In genomic region chr5:141747152-141747640, GRCh38 we compare ENCODE assay signal across 8 cellular contexts.
DNase-seq lines count a peak whose midpoint lies in the region; ATAC-seq and TF ChIP-seq lines count a peak whose summit lies in the region.

No MANE protein-coding gene starts in this region.

- H4K20me1 ChIP-seq in Karpas-422 (ENCODE audit: insufficient read depth, low read depth, low read length): no peaks in the 10 kb centered on the region

- POLR2A ChIA-PET in RWPE1 (lab: Yijun Ruan, JAX; ENCODE audit: low non-redundant PET): interaction anchor here (0.6 to 0.7 kb wide), 2 partner anchors 37 to 128 kb away, joined by 4 to 6 read pairs; no protein-coding TSS in a partner anchor

- H3K9me3 ChIP-seq in Karpas-422 (ENCODE audit: low read length): no peaks in the 10 kb centered on the region
- H3K9me3 ChIP-seq in parathyroid adenoma (ENCODE audit: control insufficient read depth, low read length): no peaks in the 10 kb centered on the region

- H2AFZ ChIP-seq in Karpas-422 (ENCODE audit: low read length) (no peak overlapping the region), parathyroid adenoma (peak overlapping the region; percentile 77)

- H3K36me3 Mint-ChIP-seq in natural killer cell treated with Interleukin-12 subunit alpha and Interleukin-12 subunit beta and Interleukin-15 and Interleukin-18, amount 100 ng/mL, for 72 hours: no peaks in the 10 kb centered on the region

- H3K27ac Mint-ChIP-seq in natural killer cell treated with Interleukin-12 subunit alpha and Interleukin-12 subunit beta and Interleukin-15 and Interleukin-18, amount 100 ng/mL, for 72 hours: no peak overlapping the region

- H3K4me1 Mint-ChIP-seq in natural killer cell treated with Interleukin-12 subunit alpha and Interleukin-12 subunit beta and Interleukin-15 and Interleukin-18, amount 100 ng/mL, for 72 hours (ENCODE audit: low read depth in 2 of 2): no peaks in the 10 kb centered on the region

- CTCF ChIA-PET in RWPE1 (lab: Yijun Ruan, JAX): interaction anchor here (0.7 to 1.4 kb wide), 5 partner anchors 11 to 214 kb away, joined by 3 to 4 read pairs (median 3); partner anchors contain the start of gene PCDH1

- in situ Hi-C loops in Caki2 (cut with HindIII; ENCODE audit: low pct_unique_long_range_greater_than_20kb, low sequenced_read_pairs): no loop called here

- H3K36me3 ChIP-seq in Karpas-422 (ENCODE audit: insufficient read depth, low read length): no peaks in the 10 kb centered on the region
- no peaks in the 10 kb centered on the region for H3K36me3 ChIP-seq in parathyroid adenoma (ENCODE audit: control insufficient read depth, insufficient read depth, low read length)

- peak overlapping the region; percentile 68 for H3K9ac ChIP-seq in Karpas-422 (ENCODE audit: low read length)
- H3K9ac ChIP-seq in parathyroid adenoma: no peak overlapping the region

- peaks cover 43 to 69% of the 10 kb centered on the region in 2 donors for H3K27me3 Mint-ChIP-seq in natural killer cell treated with Interleukin-12 subunit alpha and Interleukin-12 subunit beta and Interleukin-15 and Interleukin-18, amount 100 ng/mL, for 72 hours

- DNase-seq in Caki2 (ENCODE audit: low read depth): peak; percentile 87
- peak; percentile 95 for DNase-seq in Karpas-422
- peak; percentile 65 for DNase-seq in RWPE1 (ENCODE audit: low spot score)
- DNase-seq in fibroblast of villous mesenchyme (ENCODE audit: low read depth): peak; percentile 20
- no peak for DNase-seq in natural killer cell treated with Interleukin-12 subunit alpha and Interleukin-12 subunit beta and Interleukin-15 and Interleukin-18, amount 100 ng/mL, for 72 hours (ENCODE audit: low spot score)
- DNase-seq in DMS114 treated with DMSO at 0.1 percent for 48 hours (lab: John Stamatoyannopoulos, UW; ENCODE audit: unreplicated experiment): no peak

- no peaks in the 10 kb centered on the region for H3K9me3 Mint-ChIP-seq in natural killer cell treated with Interleukin-12 subunit alpha and Interleukin-12 subunit beta and Interleukin-15 and Interleukin-18, amount 100 ng/mL, for 72 hours

- no peaks in the 10 kb centered on the region for H3K79me2 ChIP-seq in Karpas-422 (ENCODE audit: low read length)
- H3K79me2 ChIP-seq in parathyroid adenoma: no peaks in the 10 kb centered on the region

- H3K27ac ChIP-seq in Karpas-422 (ENCODE audit: low read length) (peak overlapping the region; percentile 83), RWPE1 (no peak overlapping the region), parathyroid adenoma (peak overlapping the region; percentile 78)

- no peaks in the 10 kb centered on the region for H3K9me2 ChIP-seq in Karpas-422 (replicated peaks; ENCODE audit: insufficient read depth, low read length)

- H3K4me2 ChIP-seq in Karpas-422 (ENCODE audit: low read depth, low read length, poor library complexity, severe bottlenecking) (peak overlapping the region; percentile 64), parathyroid adenoma (ENCODE audit: low read length) (peak overlapping the region; percentile 19)

- H3K4me1 ChIP-seq in Karpas-422 (ENCODE audit: low read length): peaks cover 81% of the 10 kb centered on the region
- H3K4me1 ChIP-seq in parathyroid adenoma: peaks cover 16% of the 10 kb centered on the region

- TF ChIP-seq CTCF in RWPE1 (conservative IDR thresholded peaks at IDR 0.05; ENCODE audit: low read depth): no peak
- no peak for TF ChIP-seq CTCF in fibroblast of villous mesenchyme (IDR thresholded peaks at IDR 0.05; ENCODE audit: insufficient read depth, low read depth, low read length)
- TF ChIP-seq CTCF in parathyroid adenoma (IDR thresholded peaks at IDR 0.05): no peak

- H3K27me3 ChIP-seq in Karpas-422 (ENCODE audit: low read length): no peaks in the 10 kb centered on the region
- H3K27me3 ChIP-seq in parathyroid adenoma (ENCODE audit: control insufficient read depth, insufficient read depth, low read length): no peaks in the 10 kb centered on the region

- H3K4me3 ChIP-seq in Karpas-422 (ENCODE audit: low read length) (peak overlapping the region; percentile 51), fibroblast of villous mesenchyme (ENCODE audit: low read depth, low read length) (no peak overlapping the region), parathyroid adenoma (ENCODE audit: low read depth, low read length) (no peak overlapping the region)

- ATAC-seq in HG03139 (IDR thresholded peaks at IDR 0.05; ENCODE audit: unreplicated experiment): no peak
- no peak for ATAC-seq in natural killer cell treated with Interleukin-12 subunit alpha and Interleukin-12 subunit beta and Interleukin-15 and Interleukin-18, amount 100 ng/mL, for 72 hours

- no peak overlapping the region for H3K4me3 Mint-ChIP-seq in natural killer cell treated with Interleukin-12 subunit alpha and Interleukin-12 subunit beta and Interleukin-15 and Interleukin-18, amount 100 ng/mL, for 72 hours

Comparison
In these comparisons a context has a peak if more than half of its experiments do, and no peak if none do; other contexts are left out.
1. DNase-seq: peak in Caki2 (single experiment), Karpas-422 (single experiment), RWPE1 (single experiment) and fibroblast of villous mesenchyme (single experiment); none in natural killer cell treated with Interleukin-12 subunit alpha and Interleukin-12 subunit beta and Interleukin-15 and Interleukin-18, amount 100 ng/mL, for 72 hours (single experiment) and DMS114 treated with DMSO at 0.1 percent for 48 hours (single experiment).